In the genomic region with DNA sequence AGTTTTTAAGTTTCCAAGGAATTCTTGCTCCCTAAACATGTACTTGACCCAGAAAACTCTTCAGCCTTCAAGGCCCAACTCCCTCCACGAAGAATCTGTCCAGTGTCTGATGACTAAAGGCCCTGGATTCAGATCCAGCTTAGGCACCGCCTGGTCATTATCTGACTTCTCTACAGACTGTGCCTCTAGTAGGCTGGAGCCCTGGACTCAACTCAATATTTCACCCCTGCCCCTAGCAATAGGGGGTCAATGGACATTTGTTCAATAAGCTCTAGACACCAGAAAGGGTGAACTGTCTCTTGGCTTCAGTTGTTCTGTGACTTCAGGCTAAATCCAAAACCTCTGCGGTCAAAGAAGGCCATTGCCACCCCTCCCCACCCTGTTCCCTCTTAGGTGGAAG, we compare ENCODE assay signal across 14 cellular contexts. TPM values are rescaled to one million over a fixed set of nuclear protein-coding genes. Genes with fewer than 3 reads are reported as not detected.
DNase-seq lines count a peak whose midpoint lies in the region; ATAC-seq, FAIRE-seq and TF ChIP-seq lines count a peak whose summit lies in the region.
"Had no signal": no experiment of that assay in that cellular context is flagged by ENCODE, and none has a peak within 500 bp of the region (broad histone marks: within the 10 kb centered on the region; RNA-seq: fewer than 3 reads in every experiment).

No MANE protein-coding gene starts in this region.

- no peak overlapping the region for H4K91ac ChIP-seq in neuronal stem cell (ENCODE audit: low read depth, low read length, poor library complexity)

- intact Hi-C loops in CD8-positive, alpha-beta T cell (cut with DNase I, micrococcal nuclease) = loop anchor here (5.0 to 10.0 kb wide), 3 partner anchors 345 to 1515 kb away; partner anchors contain the start of genes ELK4 (in 2 of the 2) and SLC41A1 (in 1 of the 2)

- H3K27ac Mint-ChIP-seq in CD8-positive, alpha-beta T cell = peak overlapping the region; percentile 96

- POLR2A ChIA-PET in CD8-positive, alpha-beta T cell (lab: Charles Lee) = interaction anchor here (1.5 to 9.1 kb wide), 7 partner anchors 12 to 76 kb away, joined by 4 to 161 read pairs (median 25); partner anchors contain the start of gene NUAK2

- peak overlapping the region; percentile 15 for H3K9ac ChIP-seq in Loucy (ENCODE audit: low read depth, low read length, poor library complexity, severe bottlenecking)
- H3K9ac ChIP-seq in neuronal stem cell (ENCODE audit: low read depth, low read length, poor library complexity) = no peak overlapping the region
- H3K9ac ChIP-seq: parathyroid adenoma had no signal

- ATAC-seq in CD8-positive, alpha-beta T cell = no peak
- ATAC-seq in GM18858 (IDR thresholded peaks at IDR 0.05; ENCODE audit: unreplicated experiment) (no peak), GM19452 (IDR thresholded peaks at IDR 0.05; ENCODE audit: unreplicated experiment) (no peak)
- ATAC-seq: gastrocnemius medialis had no signal

- no peak for FAIRE-seq in GM12892 (lab: Jason Lieb, UNC)

- no peaks in the 10 kb centered on the region for H3K36me3 Mint-ChIP-seq in CD8-positive, alpha-beta T cell

- H3K18ac ChIP-seq in neuronal stem cell (ENCODE audit: low read length) = no peak overlapping the region

- H2BK15ac ChIP-seq in neuronal stem cell (ENCODE audit: low read length) = no peak overlapping the region

- TF ChIP-seq CTCF in CD8-positive, alpha-beta T cell (IDR thresholded peaks at IDR 0.05) = no peak
- TF ChIP-seq CTCF in Loucy (conservative IDR thresholded peaks at IDR 0.05; ENCODE audit: low read length) = no peak

- no CpG with 5 or more reads among the region's 3 CpGs for WGBS in neuronal stem cell (ENCODE audit: extremely low coverage in 2 of 2, insufficient read length in 2 of 2, insufficient replicate concordance in 1 of 2), 2 donors

- peak overlapping the region; percentile 83 for H3K4me3 Mint-ChIP-seq in CD8-positive, alpha-beta T cell

- H4K8ac ChIP-seq in neuronal stem cell (ENCODE audit: low read depth, low read length) = no peak overlapping the region

- no peaks in the 10 kb centered on the region for H3K27me3 ChIP-seq in CD8-positive, alpha-beta T cell (ENCODE audit: insufficient read depth, low read length)
- H3K27me3 ChIP-seq in Loucy (ENCODE audit: insufficient read depth, low read length, poor library complexity, severe bottlenecking) (no peaks in the 10 kb centered on the region), neuronal stem cell (ENCODE audit: control insufficient read depth in 3 of 3, insufficient read depth in 3 of 3, low read depth in 1 of 3, low read length in 3 of 3) (no peaks in the 10 kb centered on the region)
- H3K27me3 ChIP-seq: gastrocnemius medialis had no signal

- H3K4me3 ChIP-seq in CD8-positive, alpha-beta T cell (ENCODE audit: low read depth, low read length) = peak overlapping the region; percentile 55
- peak overlapping the region; percentile 69 for H3K4me3 ChIP-seq in Loucy (ENCODE audit: low read length, poor library complexity, severe bottlenecking)
- no peak overlapping the region for H3K4me3 ChIP-seq in neuronal stem cell (ENCODE audit: low read length in 2 of 2)
- H3K4me3 ChIP-seq: gastrocnemius medialis had no signal

- no peak overlapping the region for H3K14ac ChIP-seq in neuronal stem cell (ENCODE audit: low read length)

- no peak overlapping the region for H2BK5ac ChIP-seq in neuronal stem cell (ENCODE audit: low read length)

- H3K9me3 Mint-ChIP-seq in CD8-positive, alpha-beta T cell = no peaks in the 10 kb centered on the region

- H3K27me3 Mint-ChIP-seq in CD8-positive, alpha-beta T cell (ENCODE audit: low read depth) = no peaks in the 10 kb centered on the region

- peaks cover 2% of the 10 kb centered on the region; the same call in 1 of the 2 replicates for H3F3A ChIP-seq in Loucy (ENCODE audit: low read depth)

- peaks cover 86% of the 10 kb centered on the region for H3K4me1 Mint-ChIP-seq in CD8-positive, alpha-beta T cell (ENCODE audit: low read depth)

- H3K4ac ChIP-seq in neuronal stem cell (ENCODE audit: low read length) = no peak overlapping the region

- no peak overlapping the region for H2BK120ac ChIP-seq in neuronal stem cell (ENCODE audit: low read depth, low read length)

- H2AK5ac ChIP-seq in neuronal stem cell (ENCODE audit: low read depth, low read length) = no peak overlapping the region

- peak overlapping the region; percentile 56 for H3K27ac ChIP-seq in CD8-positive, alpha-beta T cell (ENCODE audit: low read depth, low read length)
- H3K27ac ChIP-seq in caudate nucleus (ENCODE audit: low read depth, low read length) = peak overlapping the region; percentile 26
- H3K27ac ChIP-seq in neuronal stem cell (replicated peaks; ENCODE audit: low read length) = no peak overlapping the region
- H3K27ac ChIP-seq: gastrocnemius medialis, parathyroid adenoma had no signal

- no peaks in the 10 kb centered on the region for H3K79me1 ChIP-seq in neuronal stem cell (ENCODE audit: low read depth, low read length)

- no peak for DNase-seq in CD8-positive, alpha-beta T cell
- DNase-seq in caudate nucleus (lab: John Stamatoyannopoulos, UW) (peak in 1 of 61 donors; percentile 32), neuronal stem cell (ENCODE audit: low spot score) (no peak), NCI-H2081 treated with DMSO at 0.1 percent for 48 hours (lab: John Stamatoyannopoulos, UW) (no peak), GM12892 (ENCODE audit: insufficient read length) (no peak)
- DNase-seq: amniotic stem cell, COR-L47, gastrocnemius medialis, NCI-H1417 treated with DMSO at 0.1 percent for 48 hours, SW 1271 had no signal

- H3K79me2 ChIP-seq in Loucy (ENCODE audit: insufficient read depth, low read length) = no peaks in the 10 kb centered on the region
- H3K79me2 ChIP-seq: parathyroid adenoma had no signal

- H4K20me1 ChIP-seq in Loucy (ENCODE audit: insufficient read depth, low read length, poor library complexity, severe bottlenecking) = no peaks in the 10 kb centered on the region

- no peak overlapping the region for H2BK12ac ChIP-seq in neuronal stem cell (ENCODE audit: low read length)

- no peaks in the 10 kb centered on the region for H3K9me2 ChIP-seq in Loucy (replicated peaks; ENCODE audit: low read depth, low read length)

- H2AFZ ChIP-seq in Loucy (ENCODE audit: low read length) (no peak overlapping the region), neuronal stem cell (ENCODE audit: low read length) (peak overlapping the region; percentile 68)
- H2AFZ ChIP-seq: parathyroid adenoma had no signal

- H3K9me3 ChIP-seq in CD8-positive, alpha-beta T cell (ENCODE audit: low read length) = no peaks in the 10 kb centered on the region
- H3K9me3 ChIP-seq in Loucy (ENCODE audit: insufficient read depth, low read depth, low read length) = no peaks in the 10 kb centered on the region
- no peaks in the 10 kb centered on the region for H3K9me3 ChIP-seq in neuronal stem cell (replicated peaks in 1 of 2; ENCODE audit: control insufficient read depth in 2 of 2, insufficient read depth in 1 of 2, low read depth in 1 of 2, low read length in 2 of 2)
- H3K9me3 ChIP-seq: gastrocnemius medialis had no signal

- H3K36me3 ChIP-seq in CD8-positive, alpha-beta T cell (ENCODE audit: insufficient read depth, low read length) = no peaks in the 10 kb centered on the region
- no peaks in the 10 kb centered on the region for H3K36me3 ChIP-seq in Loucy (ENCODE audit: insufficient read depth, low read length)
- H3K36me3 ChIP-seq in neuronal stem cell (replicated peaks in 1 of 2; ENCODE audit: control insufficient read depth in 2 of 2, insufficient read depth in 2 of 2, low read length in 2 of 2) = no peaks in the 10 kb centered on the region
- H3K36me3 ChIP-seq: gastrocnemius medialis had no signal

- no peak for TF ChIP-seq POLR2A in GM12892 (IDR thresholded peaks at IDR 0.05; ENCODE audit: low read depth, low read length)

- peak overlapping the region; percentile 87 for H3K4me2 ChIP-seq in Loucy (ENCODE audit: low read depth, low read length, poor library complexity, severe bottlenecking)
- no peak overlapping the region for H3K4me2 ChIP-seq in neuronal stem cell (ENCODE audit: insufficient read depth, low read length, poor library complexity, severe bottlenecking)

- H3K4me1 ChIP-seq in CD8-positive, alpha-beta T cell (ENCODE audit: insufficient read depth, low read length) = peaks cover 84% of the 10 kb centered on the region
- H3K4me1 ChIP-seq in Loucy (ENCODE audit: insufficient read depth, low read length, poor library complexity, severe bottlenecking) (peaks cover 43% of the 10 kb centered on the region), neuronal stem cell (ENCODE audit: control insufficient read depth in 2 of 2, insufficient read depth in 1 of 2, low read depth in 1 of 2, low read length in 2 of 2) (peaks cover 43 to 50% of the 10 kb centered on the region in 2 donors)
- H3K4me1 ChIP-seq: parathyroid adenoma had no signal

- CTCF ChIA-PET in CD8-positive, alpha-beta T cell (lab: Charles Lee) = interaction anchor here (1.0 to 10.0 kb wide), 7 partner anchors 8 to 143 kb away, joined by 3 to 216 read pairs (median 9); partner anchors contain the start of gene NUAK2

- H3K23ac ChIP-seq in neuronal stem cell (ENCODE audit: low read depth, low read length, poor library complexity) = no peak overlapping the region

RNA-seq across cellular contexts. Expression of gene NUAK2, which starts 34.5 kb away (rescaled TPM):
- 10 to 100 TPM; 17.1 to 18.3 TPM for total RNA-seq in CD8-positive, alpha-beta T cell
- 55.9 TPM for polyA plus RNA-seq in neuronal stem cell (2013, experiment 1 of 2)
- 57.2 TPM for polyA plus RNA-seq in neuronal stem cell (2013, experiment 2 of 2)
- 1.4 TPM for polyA plus RNA-seq in GM12892 (2012; ENCODE audit: missing spikeins)

RNA-seq across cellular contexts. Expression of gene TMCC2, which starts 59.3 kb away (rescaled TPM):
- 1 to 10 TPM; 1.5 to 2.0 TPM for total RNA-seq in CD8-positive, alpha-beta T cell
- polyA plus RNA-seq in neuronal stem cell (2013, experiment 1 of 2) = 13.3 TPM
- 12.9 TPM for polyA plus RNA-seq in neuronal stem cell (2013, experiment 2 of 2)
- polyA plus RNA-seq in GM12892 (2012; ENCODE audit: missing spikeins) = 1.1 TPM

Comparison
In these comparisons a context has a peak if more than half of its experiments do, and no peak if none do; other contexts are left out.
1. H3K4me3 ChIP-seq: peak in CD8-positive, alpha-beta T cell (single experiment) and Loucy (single experiment); none in neuronal stem cell (0 of 2).